ENCODE assay signal across 13 cellular contexts in the genomic region with DNA sequence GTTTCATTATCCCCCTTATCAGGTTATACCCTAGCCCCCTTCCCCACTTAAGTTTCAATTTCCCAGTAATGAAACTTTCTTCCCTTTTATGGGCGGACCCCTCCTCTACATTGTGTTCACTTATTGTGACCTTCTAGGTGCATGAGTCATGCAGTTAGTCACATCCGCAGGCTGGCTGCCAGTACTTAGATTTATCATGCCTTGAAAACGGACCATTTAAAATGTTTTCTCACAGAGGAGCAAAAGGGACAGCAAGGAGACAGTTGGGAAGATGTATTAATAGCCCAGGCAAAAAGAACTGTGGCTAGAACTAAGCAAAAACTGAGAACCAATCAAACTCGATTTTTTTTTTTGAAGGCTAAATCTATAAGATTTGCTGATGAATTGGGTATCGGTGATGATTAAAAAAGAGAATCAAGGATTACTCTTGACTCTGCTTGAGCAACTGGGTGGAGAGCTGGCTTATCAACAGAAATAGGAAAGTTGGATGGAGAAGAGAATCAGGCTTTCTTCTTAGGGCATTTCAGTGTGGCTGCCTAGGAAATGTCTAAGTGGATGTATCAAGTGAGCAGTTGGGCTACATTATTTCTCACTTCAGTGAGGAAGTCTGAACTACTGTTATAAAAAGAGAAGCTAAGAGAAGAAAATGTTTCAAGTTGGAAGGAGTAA.
DNase-seq lines count a peak whose midpoint lies in the region; ATAC-seq, FAIRE-seq and TF ChIP-seq lines count a peak whose summit lies in the region.
"Had no signal": no experiment of that assay in that cellular context is flagged by ENCODE, and none has a peak within 500 bp of the region (broad histone marks: within the 10 kb centered on the region; RNA-seq: fewer than 3 reads in every experiment).

No MANE protein-coding gene starts in this region.

- TF ChIP-seq CTCF in HCT116 (IDR thresholded peaks at IDR 0.05 in 2 of 3, conservative IDR thresholded peaks at IDR 0.05 in 1 of 3; ENCODE audit: borderline replicate concordance in 1 of 3, insufficient read depth in 1 of 3, low read depth in 2 of 3, low read length in 2 of 3) (no peak), endothelial cell of umbilical vein (IDR thresholded peaks at IDR 0.05; ENCODE audit: extremely low read depth in 1 of 2, insufficient read depth in 1 of 2, low read depth in 1 of 2, low read length in 2 of 2) (no peak), osteocyte (IDR thresholded peaks at IDR 0.05) (no peak), mucosa of descending colon (IDR thresholded peaks at IDR 0.05) (no peak)

- BruUV-seq in HCT116 (replicated peaks; lab: Mats Ljungman, UMichigan) = TSS peak; percentile 78
- BruUV-seq in endothelial cell of umbilical vein (replicated peaks; lab: Mats Ljungman, UMichigan) = TSS peak; percentile 88

- H3K36me3 Mint-ChIP-seq in osteocyte (ENCODE audit: unreplicated experiment) = peaks cover 9% of the 10 kb centered on the region
- H3K36me3 Mint-ChIP-seq: activated naive CD8-positive, alpha-beta T cell had no signal

- H2AFZ ChIP-seq in HCT116 (ENCODE audit: low read depth, low read length, poor library complexity, severe bottlenecking) = peak overlapping the region; percentile 94
- H2AFZ ChIP-seq in endothelial cell of umbilical vein (ENCODE audit: low read depth, low read length) = no peak overlapping the region

- FAIRE-seq in endothelial cell of umbilical vein (lab: Jason Lieb, UNC) = no peak

- peak overlapping the region; percentile 49 for H3K27ac Mint-ChIP-seq in osteocyte (ENCODE audit: unreplicated experiment)
- H3K27ac Mint-ChIP-seq: activated naive CD8-positive, alpha-beta T cell had no signal

- ATAC-seq in HCT116 (peak; percentile 85), mucosa of descending colon (no peak)

- POLR2A ChIA-PET in HCT116 (lab: Charles Lee) (no interaction called here), endothelial cell of umbilical vein (lab: Charles Lee) (no interaction called here)

- peak overlapping the region; percentile 71 for H3K4me2 ChIP-seq in HCT116 (ENCODE audit: low read length)
- peak overlapping the region; percentile 17 for H3K4me2 ChIP-seq in endothelial cell of umbilical vein (ENCODE audit: insufficient read depth, low read length)

- H3K27ac ChIP-seq in HCT116 (ENCODE audit: low read depth, low read length) = peak overlapping the region; percentile 53; the same call in 1 of the 2 replicates
- H3K27ac ChIP-seq in endothelial cell of umbilical vein (ENCODE audit: insufficient read depth, low read depth, low read length) = peak overlapping the region; percentile 63

- H3K36me3 ChIP-seq in HCT116 (ENCODE audit: control insufficient read depth in 1 of 2, insufficient read depth in 2 of 2, low read length in 2 of 2) = no peaks in the 10 kb centered on the region
- no peaks in the 10 kb centered on the region for H3K36me3 ChIP-seq in endothelial cell of umbilical vein (ENCODE audit: control insufficient read depth in 2 of 2, extremely low read depth in 1 of 2, insufficient read depth in 2 of 2, low read length in 2 of 2)
- H3K36me3 ChIP-seq in mucosa of descending colon (ENCODE audit: low read depth) = no peaks in the 10 kb centered on the region

- H3K9me3 ChIP-seq in HCT116 (ENCODE audit: control insufficient read depth in 1 of 2, insufficient read depth in 1 of 2, low read depth in 1 of 2, low read length in 2 of 2) (no peaks in the 10 kb centered on the region), endothelial cell of umbilical vein (replicated peaks; ENCODE audit: control insufficient read depth, insufficient read depth, low read length) (no peaks in the 10 kb centered on the region), mucosa of descending colon (no peaks in the 10 kb centered on the region)

- no peaks in the 10 kb centered on the region for H3K9me1 ChIP-seq in endothelial cell of umbilical vein (replicated peaks; ENCODE audit: control insufficient read depth, extremely low read depth, insufficient read depth, low read length)

- H3K4me3 ChIP-seq in HCT116 (replicated peaks in 1 of 2; ENCODE audit: low read depth in 1 of 2, low read length in 2 of 2) (peak overlapping the region in 1 of 2 experiments; percentile 36; a peak in 2 of 4 replicates), endothelial cell of umbilical vein (replicated peaks in 1 of 3; ENCODE audit: insufficient read depth in 1 of 3, low read depth in 1 of 3, low read length in 3 of 3) (no peak overlapping the region), mucosa of descending colon (no peak overlapping the region)
- H3K4me3 ChIP-seq: lung had no signal

- H3K9me2 ChIP-seq in HCT116 (ENCODE audit: insufficient read depth) = no peaks in the 10 kb centered on the region

- H3K4me1 ChIP-seq in HCT116 (ENCODE audit: control insufficient read depth in 1 of 2, insufficient read depth in 2 of 2, low read length in 2 of 2) (peaks cover 24 to 53% of the 10 kb centered on the region in 2 experiments), endothelial cell of umbilical vein (ENCODE audit: control insufficient read depth, extremely low read depth, insufficient read depth, low read length) (peaks cover 12% of the 10 kb centered on the region), mucosa of descending colon (ENCODE audit: low read depth) (no peaks in the 10 kb centered on the region)

- H3K9ac ChIP-seq in HCT116 (ENCODE audit: low read length) = no peak overlapping the region; the same call in 1 of the 2 replicates
- peak overlapping the region; percentile 42 for H3K9ac ChIP-seq in endothelial cell of umbilical vein (replicated peaks; ENCODE audit: extremely low read depth, insufficient read depth, low read length)

- no peaks in the 10 kb centered on the region for H3K79me2 ChIP-seq in HCT116 (ENCODE audit: insufficient read depth, low read length)
- H3K79me2 ChIP-seq in endothelial cell of umbilical vein (ENCODE audit: control insufficient read depth, insufficient read depth, low read length) = no peaks in the 10 kb centered on the region

- H3K9me3 Mint-ChIP-seq in osteocyte (ENCODE audit: unreplicated experiment) = peaks cover 36% of the 10 kb centered on the region

- peaks cover 15% of the 10 kb centered on the region for H3K4me1 Mint-ChIP-seq in osteocyte (ENCODE audit: unreplicated experiment)

- DNase-seq in HCT116 (ENCODE audit: low read depth, low spot score) (peak; percentile 66), OCI-M1 (lab: John Stamatoyannopoulos, UW) (peak; percentile 60), endothelial cell of umbilical vein (ENCODE audit: low read depth, low spot score) (peak; percentile 73), osteocyte (ENCODE audit: extremely low spot score, unreplicated experiment) (no peak), NCI-H510A treated with DMSO at 0.1 percent for 48 hours (lab: John Stamatoyannopoulos, UW) (no peak), mucosa of descending colon (no peak), DMS153 (lab: John Stamatoyannopoulos, UW) (no peak), NCI-H510A (lab: John Stamatoyannopoulos, UW) (no peak)
- DNase-seq: activated CD4-positive, CD25-positive, alpha-beta regulatory T cell; DND-41; erythroblast had no signal

- H4K20me1 ChIP-seq in HCT116 (ENCODE audit: insufficient read depth) (no peaks in the 10 kb centered on the region), endothelial cell of umbilical vein (replicated peaks; ENCODE audit: control insufficient read depth, extremely low read depth, insufficient read depth, low read length) (no peaks in the 10 kb centered on the region)

- no peak for TF ChIP-seq RAD21 in HCT116 (IDR thresholded peaks at IDR 0.05; ENCODE audit: low read depth)

- no peaks in the 10 kb centered on the region for H3K27me3 Mint-ChIP-seq in osteocyte (ENCODE audit: unreplicated experiment)

- H3K27me3 ChIP-seq in HCT116 (ENCODE audit: insufficient read depth, low read length) (no peaks in the 10 kb centered on the region), endothelial cell of umbilical vein (ENCODE audit: control insufficient read depth in 2 of 2, insufficient read depth in 2 of 2, low read length in 2 of 2) (no peaks in the 10 kb centered on the region)

- RAD21 ChIA-PET in HCT116 (lab: Charles Lee; ENCODE audit: low non-redundant PET in 1 of 2, low total read pairs in 2 of 2, uncharacterized antibody in 2 of 2, unreplicated experiment in 2 of 2) = no interaction called here

- dilution Hi-C loops in endothelial cell of umbilical vein (cut with MboI; ENCODE audit: extremely low pct_ligation_motif_present, low sequenced_read_pairs) = no loop called here

- TF ChIP-seq POLR2A in HCT116 (IDR thresholded peaks at IDR 0.05; ENCODE audit: borderline replicate concordance, extremely low read depth, insufficient read depth, insufficient read length) (no peak), endothelial cell of umbilical vein (IDR thresholded peaks at IDR 0.05; ENCODE audit: low read depth, low read length) (no peak)

- intact Hi-C loops in HCT116 (cut with micrococcal nuclease) = loop anchor here (10.0 kb wide), 1 partner anchor 565 kb away; no protein-coding TSS in a partner anchor
- intact Hi-C loops in endothelial cell of umbilical vein (cut with micrococcal nuclease) = loop anchor here (1.0 to 10.0 kb wide), 4 partner anchors 162 to 645 kb away; partner anchors contain the start of gene CHSY3
- intact Hi-C loops in mucosa of descending colon (cut with DNase I, micrococcal nuclease) = no loop called here

- CTCF ChIA-PET in HCT116 (lab: Charles Lee) (no interaction called here), endothelial cell of umbilical vein (lab: Charles Lee) (no interaction called here)

- no peak overlapping the region for H3K4me3 Mint-ChIP-seq in osteocyte (ENCODE audit: unreplicated experiment)
- H3K4me3 Mint-ChIP-seq: activated naive CD8-positive, alpha-beta T cell had no signal

TF ChIP-seq in HCT116, 20 proteins besides CTCF, POLR2A, EP300 and RAD21 (continues in another document):
- TF ChIP-seq FOSL1 (IDR thresholded peaks at IDR 0.05; ENCODE audit: low read depth) (peak; percentile 99), SRF (IDR thresholded peaks at IDR 0.05; ENCODE audit: low read depth) (peak; percentile 95), POLR2AphosphoS5 (IDR thresholded peaks at IDR 0.05; ENCODE audit: low read depth, low read length) (peak; percentile 46; the same call in 1 of the 2 replicates), EZH2 (IDR thresholded peaks at IDR 0.05) (no peak), ZNF274 (IDR thresholded peaks at IDR 0.05; ENCODE audit: low read depth, low read length) (no peak), CBX3 (IDR thresholded peaks at IDR 0.05; ENCODE audit: low read depth) (peak; percentile 93), ZFX (IDR thresholded peaks at IDR 0.05) (no peak)

TF ChIP-seq in endothelial cell of umbilical vein, 7 proteins besides CTCF, POLR2A, EP300 and RAD21:
- TF ChIP-seq JUN (IDR thresholded peaks at IDR 0.05; ENCODE audit: borderline replicate concordance, insufficient read depth, insufficient read length, low read depth) = peak; percentile 72
- TF ChIP-seq MYC (IDR thresholded peaks at IDR 0.05; ENCODE audit: low read depth, low read length) = no peak
- TF ChIP-seq POLR2AphosphoS5 (IDR thresholded peaks at IDR 0.05; ENCODE audit: insufficient read depth, low read depth, low read length) = no peak
- TF ChIP-seq EZH2 (IDR thresholded peaks at IDR 0.05; ENCODE audit: borderline replicate concordance, low read depth, low read length, severe bottlenecking) = no peak
- peak; percentile 94 for TF ChIP-seq FOS (IDR thresholded peaks at IDR 0.05; ENCODE audit: borderline replicate concordance, insufficient read depth, low read length)
- TF ChIP-seq GATA2 (IDR thresholded peaks at IDR 0.05; ENCODE audit: insufficient read depth, insufficient read length, low read depth, low read length) = no peak

Comparison
In these comparisons a context has a peak if more than half of its experiments do, and no peak if none do; other contexts are left out.
1. DNase-seq: peak in HCT116 (single experiment), OCI-M1 (single experiment) and endothelial cell of umbilical vein (single experiment); none in osteocyte (single experiment), NCI-H510A treated with DMSO at 0.1 percent for 48 hours (single experiment), mucosa of descending colon (0 of 3), DMS153 (single experiment) and NCI-H510A (single experiment).
2. intact Hi-C loops: an anchor here in HCT116 (10.0 kb wide) and endothelial cell of umbilical vein (1.0 to 10.0 kb wide); none called in mucosa of descending colon.